In the genomic region with DNA sequence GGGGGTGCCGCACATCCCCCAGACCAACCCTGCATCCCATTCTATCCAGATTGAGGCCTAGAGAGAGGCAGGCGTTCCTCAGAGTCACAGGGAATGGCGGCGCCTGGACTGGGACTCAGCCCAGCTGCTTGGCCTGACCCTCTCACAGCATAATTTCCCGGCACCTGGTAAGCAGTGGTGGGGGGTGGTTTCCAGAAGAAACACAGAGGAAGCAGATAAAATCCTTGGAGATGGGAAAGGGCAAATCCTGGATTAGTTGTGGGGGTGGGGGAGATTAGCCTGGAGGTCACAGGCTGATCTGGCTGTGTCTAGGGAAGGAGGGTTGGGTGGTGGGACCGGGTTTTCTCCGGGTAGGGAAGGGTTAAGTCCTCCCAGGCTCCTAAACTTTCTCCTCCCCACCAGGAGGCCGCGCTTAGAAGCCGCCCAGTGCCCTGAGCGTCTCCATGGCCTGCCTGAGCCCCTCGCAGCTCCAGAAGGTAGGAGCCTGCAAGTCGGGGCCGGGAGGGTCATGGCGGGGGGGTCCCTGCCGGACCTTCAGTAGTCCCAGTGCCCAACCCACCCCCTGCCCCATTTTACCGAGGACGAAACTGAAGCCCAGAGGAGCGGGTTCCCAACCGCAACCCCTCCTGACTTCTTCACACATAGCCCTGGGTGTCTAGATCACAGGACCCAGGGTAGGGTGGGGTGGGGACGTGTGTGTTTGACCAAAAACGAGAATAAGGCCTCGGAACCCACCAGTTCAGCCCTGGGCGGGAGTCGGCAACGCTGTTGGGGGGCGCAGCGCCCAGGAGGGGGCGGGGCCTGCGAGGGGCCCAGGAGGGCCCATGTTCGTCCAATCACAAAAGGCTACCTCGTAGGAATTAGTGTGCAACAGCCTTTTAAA, we compare ENCODE assay signal across 8 cellular contexts. TPM values are rescaled to one million over a fixed set of nuclear protein-coding genes. Genes with fewer than 3 reads are reported as not detected.
A peak's percentile ranks its signal among the peaks of the same experiment; 100 is the strongest.
DNase-seq lines count a peak whose midpoint lies in the region; ATAC-seq and TF ChIP-seq lines count a peak whose summit lies in the region.

No MANE protein-coding gene starts in this region.

- H3K9me3 ChIP-seq in AG04450 (ENCODE audit: control insufficient read depth, insufficient read depth, low read length) (no peaks in the 10 kb centered on the region), Panc1 (ENCODE audit: control insufficient read depth, insufficient read depth, low read depth, low read length) (no peaks in the 10 kb centered on the region), esophagus squamous epithelium (no peaks in the 10 kb centered on the region)

- H3K9me3 Mint-ChIP-seq in naive thymus-derived CD8-positive, alpha-beta T cell = no peaks in the 10 kb centered on the region

- H3K36me3 ChIP-seq in Panc1 (ENCODE audit: control insufficient read depth, insufficient read depth, low read length) = no peaks in the 10 kb centered on the region
- peaks cover 0 to 29% (median 4%) of the 10 kb centered on the region in 3 donors for H3K36me3 ChIP-seq in esophagus squamous epithelium

- TF ChIP-seq POLR2A in esophagus squamous epithelium (IDR thresholded peaks at IDR 0.05) = no peak

- ATAC-seq in Panc1 (peak; percentile 49; the same call in 1 of the 2 replicates), GM19328 (IDR thresholded peaks at IDR 0.05; ENCODE audit: unreplicated experiment) (no peak), HG03460 (IDR thresholded peaks at IDR 0.05; ENCODE audit: unreplicated experiment) (no peak), GM18858 (IDR thresholded peaks at IDR 0.05; ENCODE audit: unreplicated experiment) (no peak)
- peak; percentile 81 to 95 for ATAC-seq in naive thymus-derived CD8-positive, alpha-beta T cell

- peak overlapping the region; percentile 41 to 84 (median 76) for H3K4me3 Mint-ChIP-seq in naive thymus-derived CD8-positive, alpha-beta T cell

- WGBS in esophagus squamous epithelium, 2 donors = 8 to 12% methylated on average over 10 to 12 of the region's 32 CpGs

- peaks cover 8 to 25% (median 16%) of the 10 kb centered on the region in 4 donors for H3K4me1 Mint-ChIP-seq in naive thymus-derived CD8-positive, alpha-beta T cell

- H3K4me1 ChIP-seq in Panc1 (ENCODE audit: control insufficient read depth, insufficient read depth, low read length) = peaks cover 4% of the 10 kb centered on the region; the same call in 1 of the 2 replicates
- peaks cover 45 to 65% (median 47%) of the 10 kb centered on the region in 3 donors for H3K4me1 ChIP-seq in esophagus squamous epithelium

- H3K27me3 ChIP-seq in AG04450 (ENCODE audit: control insufficient read depth, insufficient read depth, low read length) = no peaks in the 10 kb centered on the region
- H3K27me3 ChIP-seq in Panc1 (ENCODE audit: control insufficient read depth, insufficient read depth, low read length) = no peaks in the 10 kb centered on the region
- H3K27me3 ChIP-seq in esophagus squamous epithelium = no peaks in the 10 kb centered on the region

- H3K27ac ChIP-seq in AG04450 (ENCODE audit: low read depth, low read length) (peak overlapping the region; percentile 52), Panc1 (ENCODE audit: low read length) (no peak overlapping the region), esophagus squamous epithelium (peak overlapping the region; percentile 83 to 93 (median 92))

- no peaks in the 10 kb centered on the region for H3K27me3 Mint-ChIP-seq in naive thymus-derived CD8-positive, alpha-beta T cell

- POLR2A ChIA-PET in AG04450 (lab: Yijun Ruan, JAX) (interaction anchor here (0.6 to 0.8 kb wide), 5 partner anchors 15 to 159 kb away, joined by 3 to 6 read pairs (median 5); partner anchors contain the start of gene DOLPP1), Panc1 (lab: Charles Lee) (no interaction called here)
- POLR2A ChIA-PET in naive thymus-derived CD8-positive, alpha-beta T cell (lab: Charles Lee) = interaction anchor here (0.6 to 5.1 kb wide), 8 partner anchors 13 to 91 kb away, joined by 3 to 31 read pairs (median 6); partner anchors contain the start of gene KYAT1

- H3K36me3 Mint-ChIP-seq in naive thymus-derived CD8-positive, alpha-beta T cell = peaks cover 0 to 12% (median 3%) of the 10 kb centered on the region in 3 donors

- in situ Hi-C loops in Panc1 (cut with HindIII; ENCODE audit: low pct_unique_long_range_greater_than_20kb, low sequenced_read_pairs) = no loop called here

- TF ChIP-seq CTCF in AG04450 (IDR thresholded peaks at IDR 0.05; ENCODE audit: low read depth, low read length) (peak; percentile 7; the same call in 1 of the 2 replicates), Panc1 (IDR thresholded peaks at IDR 0.05) (no peak), esophagus squamous epithelium (IDR thresholded peaks at IDR 0.05) (peak in 1 of 6 experiments; percentile 11)

- H3K4me3 ChIP-seq in AG04450 (ENCODE audit: low read depth, low read length) = peak overlapping the region; percentile 56
- H3K4me3 ChIP-seq in Panc1 (ENCODE audit: low read depth in 2 of 2, low read length in 2 of 2) = no peak overlapping the region
- H3K4me3 ChIP-seq in esophagus squamous epithelium = peak overlapping the region; percentile 30 to 73 (median 57)

- BruUV-seq in Panc1 (replicated peaks; lab: Mats Ljungman, UMichigan) = no TSS peak

- intact Hi-C loops in Panc1 (cut with micrococcal nuclease; ENCODE audit: unreplicated experiment) (no loop called here), esophagus squamous epithelium (cut with DNase I) (no loop called here)

- CTCF ChIA-PET in AG04450 (lab: Charles Lee) (interaction anchor here (0.8 to 4.3 kb wide), 3 partner anchors 59 to 106 kb away, joined by 3 to 14 read pairs (median 5); partner anchors contain the start of genes ENDOG and SH3GLB2), Panc1 (lab: Charles Lee) (no interaction called here)

- no peak for DNase-seq in AG04450 (ENCODE audit: low read depth, low spot score)
- DNase-seq in Panc1 (ENCODE audit: low read depth, low spot score) = no peak
- no peak for DNase-seq in esophagus squamous epithelium (lab: John Stamatoyannopoulos, UW)
- peak in 9 of 10 donors; percentile 8 to 69 (median 31) for DNase-seq in naive thymus-derived CD8-positive, alpha-beta T cell
- no peak for DNase-seq in middle frontal gyrus (ENCODE audit: extremely low spot score, low spot score)

- peak overlapping the region in 9 of 10 donors; percentile 48 to 92 (median 78) for H3K27ac Mint-ChIP-seq in naive thymus-derived CD8-positive, alpha-beta T cell

RNA-seq across cellular contexts. Expression of gene PHYHD1, which starts 1.3 kb away (rescaled TPM):
- 9.3 and 11.6 TPM in 2 replicates for polyA plus RNA-seq in AG04450 (2011; rRNA removed)
- polyA minus RNA-seq in AG04450 (2011; rRNA and poly(A)+ RNA removed) = 8.0 and 10.8 TPM in 2 replicates
- total RNA-seq in Panc1 (2021; ENCODE audit: unreplicated experiment) (not detected), esophagus squamous epithelium (10 to 100 TPM in 3 of 4 donors, 1 to 10 TPM in 1; 3.7 to 34.0 (median 23.0) TPM)
- not detected for polyA plus RNA-seq in Panc1 (2012; ENCODE audit: insufficient read length)
- total RNA-seq in naive thymus-derived CD8-positive, alpha-beta T cell = 1 to 10 TPM; 6.9 to 8.2 TPM
- polyA plus RNA-seq in naive thymus-derived CD8-positive, alpha-beta T cell = 1 to 10 TPM; 2.6 to 7.4 (median 6.2) TPM

RNA-seq across cellular contexts. Expression of gene DOLK, which starts 25.3 kb away (rescaled TPM):
- 31.4 and 31.8 TPM in 2 replicates for polyA plus RNA-seq in AG04450 (2011; rRNA removed)
- polyA minus RNA-seq in AG04450 (2011; rRNA and poly(A)+ RNA removed) = 37.7 and 49.4 TPM in 2 replicates
- total RNA-seq in Panc1 (2021; ENCODE audit: unreplicated experiment) (20.0 TPM), esophagus squamous epithelium (10 to 100 TPM; 12.8 to 21.2 (median 16.2) TPM)
- 20.1 TPM for polyA plus RNA-seq in Panc1 (2012; ENCODE audit: insufficient read length)
- 10 to 100 TPM; 10.3 to 11.1 TPM for total RNA-seq in naive thymus-derived CD8-positive, alpha-beta T cell
- 1 to 10 TPM; 9.0 to 9.2 (median 9.1) TPM for polyA plus RNA-seq in naive thymus-derived CD8-positive, alpha-beta T cell

RNA-seq across cellular contexts. Expression of gene NUP188, which starts 25.4 kb away (rescaled TPM):
- polyA plus RNA-seq in AG04450 (2011; rRNA removed) = 46.3 and 52.1 TPM in 2 replicates
- 125 and 157 TPM in 2 replicates for polyA minus RNA-seq in AG04450 (2011; rRNA and poly(A)+ RNA removed)
- 69.9 TPM for total RNA-seq in Panc1 (2021; ENCODE audit: unreplicated experiment)
- 42.6 TPM for polyA plus RNA-seq in Panc1 (2012; ENCODE audit: insufficient read length)
- 10 to 100 TPM; 61.0 to 78.6 (median 67.1) TPM for total RNA-seq in esophagus squamous epithelium
- total RNA-seq in naive thymus-derived CD8-positive, alpha-beta T cell = 10 to 100 TPM; 68.8 to 79.6 TPM
- 10 to 100 TPM; 21.9 to 36.8 (median 29.8) TPM for polyA plus RNA-seq in naive thymus-derived CD8-positive, alpha-beta T cell

RNA-seq across cellular contexts. Expression of gene LRRC8A, which starts 40.2 kb away (rescaled TPM):
- 25.3 and 31.7 TPM in 2 replicates for polyA plus RNA-seq in AG04450 (2011; rRNA removed)
- polyA minus RNA-seq in AG04450 (2011; rRNA and poly(A)+ RNA removed) = 33.8 and 45.7 TPM in 2 replicates
- total RNA-seq in Panc1 (2021; ENCODE audit: unreplicated experiment) (16.4 TPM), esophagus squamous epithelium (100 to 1,000 TPM in 3 of 4 donors, 10 to 100 TPM in 1; 70.0 to 153 (median 122) TPM)
- 18.1 TPM for polyA plus RNA-seq in Panc1 (2012; ENCODE audit: insufficient read length)
- 10 to 100 TPM; 27.5 to 29.4 TPM for total RNA-seq in naive thymus-derived CD8-positive, alpha-beta T cell
- 10 to 100 TPM; 17.4 to 36.7 (median 22.1) TPM for polyA plus RNA-seq in naive thymus-derived CD8-positive, alpha-beta T cell

RNA-seq across cellular contexts. Expression of gene KYAT1, which starts 40.4 kb away (rescaled TPM):
- polyA plus RNA-seq in AG04450 (2011; rRNA removed) = 5.2 and 7.0 TPM in 2 replicates
- 3.1 and 6.4 TPM in 2 replicates for polyA minus RNA-seq in AG04450 (2011; rRNA and poly(A)+ RNA removed)
- total RNA-seq in Panc1 (2021; ENCODE audit: unreplicated experiment) (6.1 TPM), esophagus squamous epithelium (1 to 10 TPM; 4.0 to 9.4 (median 5.7) TPM)
- 7.6 TPM for polyA plus RNA-seq in Panc1 (2012; ENCODE audit: insufficient read length)
- total RNA-seq in naive thymus-derived CD8-positive, alpha-beta T cell = 10 to 100 TPM; 15.1 to 15.9 TPM
- polyA plus RNA-seq in naive thymus-derived CD8-positive, alpha-beta T cell = 10 to 100 TPM in 2 of 3 donors, 1 to 10 TPM in 1; 9.3 to 10.8 (median 10.4) TPM

Comparison
In these comparisons a context has a peak if more than half of its experiments do, and no peak if none do; other contexts are left out.
1. DNase-seq: peak in naive thymus-derived CD8-positive, alpha-beta T cell (9 of 10); none in AG04450 (single experiment), Panc1 (single experiment), esophagus squamous epithelium (single experiment) and middle frontal gyrus (single experiment).
2. H3K4me3 ChIP-seq: peak in AG04450 (single experiment) and esophagus squamous epithelium (4 of 4); none in Panc1 (0 of 2).
3. ATAC-seq: peak in Panc1 (single experiment) and naive thymus-derived CD8-positive, alpha-beta T cell (2 of 2); none in GM19328 (single experiment), HG03460 (single experiment) and GM18858 (single experiment).